17 cellular contexts compared by ENCODE assay signal in genomic region chr1:5660141-5660935, GRCh38.
DNase-seq lines count a peak whose midpoint lies in the region; ATAC-seq, FAIRE-seq and TF ChIP-seq lines count a peak whose summit lies in the region.
"Had no signal": no experiment of that assay in that cellular context is flagged by ENCODE, and none has a peak within 500 bp of the region (broad histone marks: within the 10 kb centered on the region; RNA-seq: fewer than 3 reads in every experiment).

No MANE protein-coding gene starts in this region.

- TF ChIP-seq POLR2A in GM12891 (IDR thresholded peaks at IDR 0.05; ENCODE audit: low read depth, low read length): no peak

- TF ChIP-seq CTCF in WERI-Rb-1 (IDR thresholded peaks at IDR 0.05; ENCODE audit: low read depth, low read length) (no peak), pancreas (IDR thresholded peaks at IDR 0.05) (no peak)

- no peak overlapping the region for H3K27ac ChIP-seq in Karpas-422 (ENCODE audit: low read length)
- H3K27ac ChIP-seq in WERI-Rb-1: peak overlapping the region; percentile 2; the same call in 1 of the 2 replicates
- H3K27ac ChIP-seq in pancreas: no peak overlapping the region

- H3K4me1 ChIP-seq in Karpas-422 (ENCODE audit: low read length): no peaks in the 10 kb centered on the region
- no peaks in the 10 kb centered on the region for H3K4me1 ChIP-seq in pancreas
- H3K4me1 ChIP-seq: Caco-2 had no signal

- no peak overlapping the region for H2AFZ ChIP-seq in Karpas-422 (ENCODE audit: low read length)

- H3K4me3 ChIP-seq in Karpas-422 (ENCODE audit: low read length) (no peak overlapping the region), WERI-Rb-1 (ENCODE audit: low read depth, low read length) (no peak overlapping the region), pancreas (no peak overlapping the region)

- no peaks in the 10 kb centered on the region for H3K36me3 ChIP-seq in Karpas-422 (ENCODE audit: insufficient read depth, low read length)
- no peaks in the 10 kb centered on the region for H3K36me3 ChIP-seq in WERI-Rb-1
- H3K36me3 ChIP-seq in pancreas: no peaks in the 10 kb centered on the region

- FAIRE-seq in pancreas (lab: Jason Lieb, UNC) (no peak), GM12891 (lab: Jason Lieb, UNC) (no peak)
- FAIRE-seq: GM12892, H1 had no signal

- H3K27me3 ChIP-seq in Karpas-422 (ENCODE audit: low read length): no peaks in the 10 kb centered on the region
- H3K27me3 ChIP-seq in WERI-Rb-1 (ENCODE audit: insufficient read depth, low read depth, severe bottlenecking): no peaks in the 10 kb centered on the region
- H3K27me3 ChIP-seq in pancreas: no peaks in the 10 kb centered on the region

- peak; percentile 83 to 89 for ATAC-seq in left cardiac atrium
- peak; percentile 58 to 72 (median 66) for ATAC-seq in pancreas
- no peak for ATAC-seq in HG03280 (IDR thresholded peaks at IDR 0.05; ENCODE audit: unreplicated experiment)
- no peak for ATAC-seq in HG02642 (IDR thresholded peaks at IDR 0.05; ENCODE audit: poor library complexity, unreplicated experiment)
- ATAC-seq: activated CD8-positive, alpha-beta T cell treated with anti-CD3 and anti-CD28 coated beads for 36 hours; activated naive CD8-positive, alpha-beta T cell treated with anti-CD3 and anti-CD28 coated beads, Interleukin-2, amount 50 U/mL, for 24 hours had no signal

- peak; percentile 28 for DNase-seq in Karpas-422
- no peak for DNase-seq in WERI-Rb-1
- peak; percentile 48 for DNase-seq in left cardiac atrium
- DNase-seq in pancreas: peak in 2 of 6 donors; percentile 21 to 31
- DNase-seq in GM12891 (ENCODE audit: insufficient read length, low spot score): no peak
- DNase-seq in DMS79 treated with DMSO at 0.1 percent for 48 hours (lab: John Stamatoyannopoulos, UW): no peak
- DNase-seq: activated CD8-positive, alpha-beta T cell treated with anti-CD3 and anti-CD28 coated beads for 36 hours; activated naive CD8-positive, alpha-beta T cell treated with anti-CD3 and anti-CD28 coated beads, Interleukin-2, amount 50 U/mL, for 24 hours; activated T-cell treated with anti-CD3 and anti-CD28 coated beads, Interleukin-2, amount 50 U/mL, for 72 hours; Caco-2; effector CD8-positive, alpha-beta T cell; NCI-H1930; NCI-H748 treated with DMSO at 0.1 percent for 48 hours had no signal

- intact Hi-C loops in left cardiac atrium (cut with DNase I) (no loop called here), pancreas (cut with DNase I) (no loop called here)

- H3K4me2 ChIP-seq in Karpas-422 (ENCODE audit: low read depth, low read length, poor library complexity, severe bottlenecking): no peak overlapping the region

- H3K9me3 ChIP-seq in Karpas-422 (ENCODE audit: low read length) (no peaks in the 10 kb centered on the region), WERI-Rb-1 (ENCODE audit: severe bottlenecking) (no peaks in the 10 kb centered on the region), pancreas (no peaks in the 10 kb centered on the region)
- H3K9me3 ChIP-seq: Caco-2 had no signal

- H3K9ac ChIP-seq in Karpas-422 (ENCODE audit: low read length): no peak overlapping the region

- no peaks in the 10 kb centered on the region for H3K9me2 ChIP-seq in Karpas-422 (replicated peaks; ENCODE audit: insufficient read depth, low read length)

- WGBS in pancreas, 2 donors: 30 to 34% methylated on average over 13 of the region's 13 CpGs

- no peaks in the 10 kb centered on the region for H3K79me2 ChIP-seq in Karpas-422 (ENCODE audit: low read length)

- H4K20me1 ChIP-seq in Karpas-422 (ENCODE audit: insufficient read depth, low read depth, low read length): no peaks in the 10 kb centered on the region

TF ChIP-seq in GM12891, 5 proteins besides CTCF, POLR2A, EP300 and RAD21:
- TF ChIP-seq TAF1 (IDR thresholded peaks at IDR 0.05; ENCODE audit: low read depth, low read length) (no peak), POLR2AphosphoS5 (IDR thresholded peaks at IDR 0.05; ENCODE audit: low read depth, low read length) (no peak), SPI1 (IDR thresholded peaks at IDR 0.05; ENCODE audit: low read depth, low read length) (no peak), POU2F2 (IDR thresholded peaks at IDR 0.05; ENCODE audit: low read depth, low read length) (no peak), PAX5 (IDR thresholded peaks at IDR 0.05; ENCODE audit: insufficient read depth, low read length, severe bottlenecking) (no peak)

Comparison
In these comparisons a context has a peak if more than half of its experiments do, and no peak if none do; other contexts are left out.
1. DNase-seq: peak in Karpas-422 (single experiment) and left cardiac atrium (single experiment); none in WERI-Rb-1 (single experiment), GM12891 (single experiment) and DMS79 treated with DMSO at 0.1 percent for 48 hours (single experiment).
2. ATAC-seq: peak in left cardiac atrium (2 of 2) and pancreas (4 of 4); none in HG03280 (single experiment) and HG02642 (single experiment).